In genomic region chr6:57221936-57222683, GRCh38 we compare ENCODE assay signal across 8 cellular contexts. TPM values are rescaled to one million over a fixed set of nuclear protein-coding genes. Genes with fewer than 3 reads are reported as not detected.
A peak's percentile ranks its signal among the peaks of the same experiment; 100 is the strongest.
DNase-seq lines count a peak whose midpoint lies in the region; ATAC-seq and TF ChIP-seq lines count a peak whose summit lies in the region.

Gene RAB23, minus strand, starts transcription at chr6:57222307. Its CDS starts 11,927 bp downstream, at chr6:57210380.

- peak within 1 kb of the TSS; percentile 82 for H3K4me3 ChIP-seq in kidney epithelial cell (ENCODE audit: low read depth, low read length)

- no peaks in the 10 kb centered on the region for H3K27me3 ChIP-seq in kidney epithelial cell (ENCODE audit: control insufficient read depth, insufficient read depth, low read length)

- TF ChIP-seq CTCF in chondrocyte (IDR thresholded peaks at IDR 0.05) (peak; percentile 59), kidney epithelial cell (IDR thresholded peaks at IDR 0.05; ENCODE audit: insufficient read depth, low read length, poor library complexity, severe bottlenecking) (no peak)

- DNase-seq in AML-193 (lab: John Stamatoyannopoulos, UW) (peak; percentile 72 to 80), NCI-H226 (peak; percentile 70), chondrocyte (ENCODE audit: low spot score) (no peak), kidney epithelial cell (ENCODE audit: low read depth) (no peak)
- DNase-seq in activated CD4-positive, CD25-positive, alpha-beta regulatory T cell treated with anti-CD3 and anti-CD28 coated beads, Interleukin-2, amount 50 U/mL, for 72 hours, result peak; percentile 87
- DNase-seq in stimulated activated CD4-positive, alpha-beta T cell treated with anti-CD3 and anti-CD28 coated beads, Interleukin-15, amount 100 ng/mL, for 24 hours, result peak; percentile 85

- H3K36me3 Mint-ChIP-seq in chondrocyte (ENCODE audit: low read depth), result peaks cover 10% of the 10 kb centered on the region

- H3K27ac Mint-ChIP-seq in chondrocyte (ENCODE audit: unreplicated experiment), result peak within 1 kb of the TSS; percentile 100

- peaks cover 65% of the 10 kb centered on the region for H3K4me1 Mint-ChIP-seq in chondrocyte (ENCODE audit: low read depth)

- no peaks in the 10 kb centered on the region for H3K36me3 ChIP-seq in kidney epithelial cell (ENCODE audit: control insufficient read depth, insufficient read depth, low read length)

- peaks cover 13% of the 10 kb centered on the region for H3K9me3 Mint-ChIP-seq in chondrocyte (ENCODE audit: low read depth)

- no peaks in the 10 kb centered on the region for H3K27me3 Mint-ChIP-seq in chondrocyte (ENCODE audit: low read depth)

- H3K4me3 Mint-ChIP-seq in chondrocyte (ENCODE audit: unreplicated experiment), result peak within 1 kb of the TSS; percentile 100

- ATAC-seq in GM19023 (IDR thresholded peaks at IDR 0.05; ENCODE audit: unreplicated experiment) (peak; percentile 86), HG03175 (IDR thresholded peaks at IDR 0.05; ENCODE audit: unreplicated experiment) (peak; percentile 86)

RNA-seq across cellular contexts. Expression of gene RAB23, which starts in this region (rescaled TPM):
- total RNA-seq in chondrocyte (69.7 to 79.4 TPM (median 78.4 TPM) in 3 replicates), kidney epithelial cell (16.5 and 21.5 TPM in 2 replicates)

Comparison
In these comparisons a context has a peak if more than half of its experiments do, and no peak if none do; other contexts are left out.
1. DNase-seq: peak in AML-193 (2 of 2), NCI-H226 (single experiment), activated CD4-positive, CD25-positive, alpha-beta regulatory T cell treated with anti-CD3 and anti-CD28 coated beads, Interleukin-2, amount 50 U/mL, for 72 hours (single experiment) and stimulated activated CD4-positive, alpha-beta T cell treated with anti-CD3 and anti-CD28 coated beads, Interleukin-15, amount 100 ng/mL, for 24 hours (single experiment); none in chondrocyte (single experiment) and kidney epithelial cell (single experiment).